In the genomic region with DNA sequence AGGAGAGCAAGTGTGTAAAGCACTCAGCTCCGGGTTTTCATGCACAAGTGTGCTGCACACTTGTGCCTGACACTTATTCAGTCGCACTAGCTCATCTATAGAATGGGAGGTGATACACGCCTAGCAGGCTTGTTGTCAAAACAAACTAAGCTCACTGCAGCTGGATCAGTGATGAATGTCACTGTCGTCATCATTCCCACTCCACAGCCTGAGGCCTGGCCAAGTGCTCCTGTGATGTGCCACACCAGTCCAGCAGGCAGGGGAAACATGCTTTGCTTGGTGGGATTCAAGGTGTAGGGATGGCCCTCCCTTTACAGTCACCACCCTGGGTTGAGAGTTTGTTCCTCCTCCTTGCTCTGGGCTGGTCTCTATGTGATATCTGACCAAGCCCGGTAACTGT, we compare ENCODE assay signal across 14 cellular contexts.
"Had no signal": no experiment of that assay in that cellular context is flagged by ENCODE, and none has a peak within 500 bp of the region (broad histone marks: within the 10 kb centered on the region; RNA-seq: fewer than 3 reads in every experiment).

No MANE protein-coding gene starts in this region.

- H3K4me3 ChIP-seq: gastrocnemius medialis, left lung, tibial nerve had no signal

- H3K9me3 Mint-ChIP-seq: activated naive CD8-positive, alpha-beta T cell treated with anti-CD3 and anti-CD28 coated beads, Interleukin-2, amount 10 ng/mL, durations not matched to agents 7 days and 5 days; brain; dendritic cell treated with granulocyte-macrophage colony-stimulating factor and Interleukin-4, amounts not matched to agents 40 ng/mL and 50 ng/mL, for 4 days; endodermal cell; stimulated activated effector memory CD8-positive, alpha-beta T cell treated with anti-CD3 and anti-CD28 coated beads, Interleukin-12 subunit alpha, Interleukin-12 subunit beta, amount 100 ng/mL, for 72 hours; T-helper 2 cell treated with Interferon-gamma antibody and Interleukin-4, amounts not matched to agents 5 μg/mL and 100 μg/mL, for 36 hours had no signal

- H3K4me1 Mint-ChIP-seq: endodermal cell had no signal

- H3K27me3 Mint-ChIP-seq: dendritic cell treated with granulocyte-macrophage colony-stimulating factor and Interleukin-4, amounts not matched to agents 40 ng/mL and 50 ng/mL, for 4 days had no signal

- H3K9me3 ChIP-seq: gastrocnemius medialis, left lung, tibial nerve had no signal

- H3K27ac Mint-ChIP-seq: activated naive CD8-positive, alpha-beta T cell treated with anti-CD3 and anti-CD28 coated beads, Interleukin-2, amount 10 ng/mL, durations not matched to agents 7 days and 5 days; brain; dendritic cell treated with granulocyte-macrophage colony-stimulating factor and Interleukin-4, amounts not matched to agents 40 ng/mL and 50 ng/mL, for 4 days; endodermal cell; T-helper 2 cell treated with Interferon-gamma antibody and Interleukin-4, amounts not matched to agents 5 μg/mL and 100 μg/mL, for 36 hours had no signal

- H3K27ac ChIP-seq: gastrocnemius medialis, left lung, tibial nerve had no signal

- H3K4me3 Mint-ChIP-seq: activated naive CD8-positive, alpha-beta T cell treated with anti-CD3 and anti-CD28 coated beads, Interleukin-2, amount 10 ng/mL, durations not matched to agents 7 days and 5 days; brain; dendritic cell treated with granulocyte-macrophage colony-stimulating factor and Interleukin-4, amounts not matched to agents 40 ng/mL and 50 ng/mL, for 4 days; endodermal cell; stimulated activated effector memory CD8-positive, alpha-beta T cell treated with anti-CD3 and anti-CD28 coated beads, Interleukin-12 subunit alpha, Interleukin-12 subunit beta, amount 100 ng/mL, for 72 hours; T-helper 2 cell treated with Interferon-gamma antibody and Interleukin-4, amounts not matched to agents 5 μg/mL and 100 μg/mL, for 36 hours had no signal

- H3K27me3 ChIP-seq: gastrocnemius medialis, left lung, tibial nerve had no signal

- ATAC-seq: gastrocnemius medialis; stimulated activated effector memory CD8-positive, alpha-beta T cell treated with anti-CD3 and anti-CD28 coated beads, Interleukin-12 subunit alpha, Interleukin-12 subunit beta, amount 100 ng/mL, for 72 hours had no signal

- DNase-seq: activated CD4-positive, CD25-positive, alpha-beta regulatory T cell treated with anti-CD3 and anti-CD28 coated beads, Interleukin-2, amount 50 U/mL, for 72 hours; activated naive CD4-positive, alpha-beta T cell; activated naive CD8-positive, alpha-beta T cell treated with anti-CD3 and anti-CD28 coated beads, Interleukin-2, amount 10 ng/mL, durations not matched to agents 7 days and 5 days; activated T-cell treated with anti-CD3 and anti-CD28 coated beads for 4 hours; endodermal cell; gastrocnemius medialis; islet precursor cell; left lung; stimulated activated CD4-positive, alpha-beta T cell treated with anti-CD3 and anti-CD28 coated beads, Interleukin-12 subunit alpha, Interleukin-12 subunit beta, amount 100 ng/mL, for 4 hours had no signal
